In the genomic region with DNA sequence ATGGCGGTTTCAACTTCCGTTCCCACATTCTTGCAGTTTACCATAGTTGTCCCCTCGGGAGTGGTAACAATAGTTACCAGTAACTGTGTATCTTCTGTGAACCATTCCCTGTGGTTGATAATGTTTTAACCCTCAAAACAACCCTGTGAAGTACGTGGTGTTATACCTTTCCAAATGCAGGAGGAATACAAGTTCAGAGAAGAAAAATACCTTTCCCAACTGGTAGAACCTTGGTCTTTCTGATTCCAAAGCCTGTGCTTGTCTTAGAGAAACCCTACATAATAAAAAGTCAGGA, we compare ENCODE assay signal across 8 cellular contexts. TPM values are rescaled to one million over a fixed set of nuclear protein-coding genes. Genes with fewer than 3 reads are reported as not detected.
DNase-seq lines count a peak whose midpoint lies in the region; ATAC-seq and TF ChIP-seq lines count a peak whose summit lies in the region.

No MANE protein-coding gene starts in this region.

- H3K9me3 ChIP-seq in ES-I3 (ENCODE audit: control insufficient read depth, insufficient read depth, low read length), result no peaks in the 10 kb centered on the region
- no peaks in the 10 kb centered on the region for H3K9me3 ChIP-seq in right lobe of liver

- intact Hi-C loops in right lobe of liver (cut with DNase I), result no loop called here

- DNase-seq in activated naive CD4-positive, alpha-beta T cell treated with anti-CD3 and anti-CD28 coated beads, Interleukin-2, amount 50 U/mL, for 72 hours (ENCODE audit: low spot score in 2 of 2), result no peak
- DNase-seq in right lobe of liver (no peak), NCI-H2081 (lab: John Stamatoyannopoulos, UW) (no peak), cerebellar nuclear complex (lab: John Stamatoyannopoulos, UW) (no peak)
- DNase-seq in stimulated activated CD4-positive, alpha-beta T cell treated with anti-CD3 and anti-CD28 coated beads, Interleukin-12 subunit alpha, Interleukin-12 subunit beta, amount 100 ng/mL, for 4 hours, result no peak

- H3K36me3 Mint-ChIP-seq in activated naive CD4-positive, alpha-beta T cell treated with anti-CD3 and anti-CD28 coated beads, Interleukin-2, amount 50 U/mL, for 72 hours, result peaks cover 43 to 51% of the 10 kb centered on the region in 2 donors

- peak overlapping the region; percentile 94 for H3K9ac ChIP-seq in ES-I3 (ENCODE audit: low read depth, low read length)

- no peaks in the 10 kb centered on the region for H3K27me3 ChIP-seq in right lobe of liver

- H3K36me3 ChIP-seq in ES-I3 (ENCODE audit: insufficient read depth, low read length), result peaks cover 11% of the 10 kb centered on the region
- H3K36me3 ChIP-seq in right lobe of liver, result peaks cover 0 to 13% (median 5%) of the 10 kb centered on the region in 4 donors
- peaks cover 6% of the 10 kb centered on the region for H3K36me3 ChIP-seq in urinary bladder (ENCODE audit: insufficient read depth)

- peak; percentile 39 for ATAC-seq in HG02798 (IDR thresholded peaks at IDR 0.05; ENCODE audit: poor library complexity, unreplicated experiment)
- ATAC-seq in activated naive CD4-positive, alpha-beta T cell treated with anti-CD3 and anti-CD28 coated beads, Interleukin-2, amount 50 U/mL, for 72 hours, result peak in 1 of 2 donors; percentile 36
- no peak for ATAC-seq in right lobe of liver

- peak overlapping the region; percentile 84 to 91 (median 88) for H3K4me3 ChIP-seq in right lobe of liver
- H3K4me3 ChIP-seq in urinary bladder (ENCODE audit: low read depth, low read length), result peak overlapping the region; percentile 96

- TF ChIP-seq CTCF in right lobe of liver (IDR thresholded peaks at IDR 0.05), result no peak

- TF ChIP-seq POLR2A in right lobe of liver (IDR thresholded peaks at IDR 0.05), result no peak

- H3K9me3 Mint-ChIP-seq in activated naive CD4-positive, alpha-beta T cell treated with anti-CD3 and anti-CD28 coated beads, Interleukin-2, amount 50 U/mL, for 72 hours, result no peaks in the 10 kb centered on the region

- WGBS in right lobe of liver (ENCODE audit: insufficient coverage, low coverage, low lambda C conversion rate, missing lambda C conversion rate), result 0% methylated on average over 4 of the region's 4 CpGs
- under 1% methylated on average over 4 of the region's 4 CpGs for WGBS in urinary bladder

- H3K4me1 ChIP-seq in ES-I3 (ENCODE audit: insufficient read depth, low read length) (0 out of 2 replicates have a peak, but pooled peaks cover 11% of the 10 kb centered on the region), right lobe of liver (peaks cover 0 to 20% (median 7%) of the 10 kb centered on the region in 4 donors), urinary bladder (ENCODE audit: insufficient read depth) (no peaks in the 10 kb centered on the region)

- H3K27ac ChIP-seq in right lobe of liver (peak overlapping the region in 2 of 3 donors; percentile 88 to 92), urinary bladder (ENCODE audit: low read depth) (peak overlapping the region; percentile 93)

- peak overlapping the region; percentile 96 to 99 for H3K27ac Mint-ChIP-seq in activated naive CD4-positive, alpha-beta T cell treated with anti-CD3 and anti-CD28 coated beads, Interleukin-2, amount 50 U/mL, for 72 hours

RNA-seq across cellular contexts. Expression of a gene that starts 0.8 kb away (rescaled TPM):
- 10 to 100 TPM; 28.8 to 29.9 TPM for total RNA-seq in activated naive CD4-positive, alpha-beta T cell treated with anti-CD3 and anti-CD28 coated beads, Interleukin-2, amount 50 U/mL, for 72 hours
- total RNA-seq in right lobe of liver (10 to 100 TPM; 11.9 to 26.2 (median 15.2) TPM), urinary bladder (68.6 TPM)
- 42.4 TPM for polyA plus RNA-seq in urinary bladder

RNA-seq across cellular contexts. Expression of a gene that starts 1.9 kb away (rescaled TPM):
- total RNA-seq in activated naive CD4-positive, alpha-beta T cell treated with anti-CD3 and anti-CD28 coated beads, Interleukin-2, amount 50 U/mL, for 72 hours, result 10 to 100 TPM; 42.8 to 45.0 TPM
- 10 to 100 TPM; 26.8 to 40.8 (median 32.0) TPM for total RNA-seq in right lobe of liver
- 20.5 TPM for total RNA-seq in urinary bladder
- 24.9 TPM for polyA plus RNA-seq in urinary bladder

RNA-seq across cellular contexts. Expression of a gene that starts 23.3 kb away (rescaled TPM):
- total RNA-seq in activated naive CD4-positive, alpha-beta T cell treated with anti-CD3 and anti-CD28 coated beads, Interleukin-2, amount 50 U/mL, for 72 hours, result 10 to 100 TPM; 12.2 to 12.3 TPM
- total RNA-seq in right lobe of liver (1 to 10 TPM; 2.9 to 7.5 (median 4.2) TPM), urinary bladder (4.9 TPM)
- polyA plus RNA-seq in urinary bladder, result 11.1 TPM
